In the genomic region with DNA sequence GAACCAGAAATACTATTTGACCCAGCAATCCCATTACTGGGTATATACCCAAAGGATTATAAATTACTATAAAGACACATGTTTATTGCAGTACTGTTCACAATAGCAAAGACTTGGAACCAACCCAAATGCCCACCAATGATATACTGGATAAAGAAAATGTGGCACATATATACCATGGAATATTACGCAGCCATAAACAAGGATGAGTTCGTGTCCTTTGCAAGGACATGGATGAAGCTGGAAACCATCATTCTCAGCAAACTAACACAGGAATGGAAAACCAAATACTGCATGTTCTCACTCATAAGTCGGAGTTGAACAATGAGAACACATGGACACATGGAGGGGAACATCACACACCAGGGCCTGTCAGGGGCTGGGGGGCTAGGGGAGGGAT, we compare ENCODE assay signal across 5 cellular contexts. TPM values are rescaled to one million over a fixed set of nuclear protein-coding genes. Genes with fewer than 3 reads are reported as not detected.
"Had no signal": no experiment of that assay in that cellular context is flagged by ENCODE, and none has a peak within 500 bp of the region (broad histone marks: within the 10 kb centered on the region; RNA-seq: fewer than 3 reads in every experiment).

No MANE protein-coding gene starts in this region.

RNA-seq across cellular contexts. Expression of gene DNASE2B, which starts 50.4 kb away (rescaled TPM):
- total RNA-seq: HepG2, HT-29, HT1080, IMR-90 had no signal
- polyA plus RNA-seq: HepG2, IgD-negative memory B cell, IMR-90 had no signal

RNA-seq across cellular contexts. Expression of gene SPATA1, which starts 57.5 kb away (rescaled TPM):
- total RNA-seq: HT1080 had no signal
